8 cellular contexts compared by ENCODE assay signal in the genomic region with DNA sequence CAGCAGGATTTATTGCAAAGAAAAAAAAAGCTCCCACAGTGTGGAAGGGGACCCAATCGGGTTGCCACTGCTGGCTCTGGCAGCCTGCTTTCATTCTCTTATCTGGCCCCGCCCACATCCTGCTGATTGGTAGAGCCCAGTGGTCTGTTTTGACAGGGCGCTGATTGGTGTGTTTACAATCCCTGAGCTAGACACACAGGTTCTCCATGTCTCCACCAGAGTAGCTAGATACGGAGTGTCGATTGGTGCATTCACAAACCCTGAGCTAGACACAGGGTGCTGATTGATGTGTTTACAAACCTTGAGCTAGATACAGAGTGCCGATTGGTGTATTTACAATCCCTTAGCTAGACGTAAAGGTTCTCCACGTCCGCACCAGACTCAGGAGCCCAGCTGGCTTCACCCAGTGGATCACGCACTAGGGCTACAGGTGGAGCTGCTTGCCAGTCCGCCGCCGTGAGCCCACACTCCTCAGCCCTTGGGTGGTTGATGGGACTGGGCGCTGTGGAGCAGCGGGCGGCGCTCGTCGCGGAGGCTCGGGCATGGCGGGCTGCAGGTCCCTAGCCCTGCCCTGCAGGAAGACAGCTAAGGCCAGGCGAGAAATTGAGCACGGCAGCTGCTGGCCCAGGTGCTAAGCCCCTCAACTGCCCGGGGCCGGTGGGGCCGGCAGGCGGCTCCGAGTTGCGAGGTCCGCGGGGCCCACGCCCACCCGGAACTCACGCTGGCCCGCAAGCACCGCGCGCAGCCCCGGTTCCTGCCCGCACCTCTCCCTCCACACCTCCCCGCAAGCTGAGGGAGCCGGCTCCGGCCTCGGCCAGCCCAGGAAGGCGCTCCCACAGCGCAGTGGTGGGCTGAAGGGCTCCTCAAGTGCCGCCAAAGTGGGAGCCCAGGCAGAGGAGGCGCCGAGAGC. TPM values are rescaled to one million over a fixed set of nuclear protein-coding genes. Genes with fewer than 3 reads are reported as not detected.
DNase-seq lines count a peak whose midpoint lies in the region; ATAC-seq, FAIRE-seq and TF ChIP-seq lines count a peak whose summit lies in the region.
"Not testable (repeated sequence)": the region's sequence is repeated elsewhere in the genome, so short reads cannot be mapped to it uniquely, and the experiment has no call there.

No MANE protein-coding gene starts in this region.

- H3K9me3 ChIP-seq in CD4-positive, CD25-positive, alpha-beta regulatory T cell (ENCODE audit: control insufficient read depth in 2 of 2, low read length in 2 of 2); IMR-90 (ENCODE audit: control insufficient read depth, insufficient read depth, low read length); PC-3 (ENCODE audit: low read length); pancreas: not testable (repeated sequence)

- not testable (repeated sequence) for TF ChIP-seq RAD21 in IMR-90 (IDR thresholded peaks at IDR 0.05; ENCODE audit: low read length)

- POLR2A ChIA-PET in IMR-90 (lab: Charles Lee; ENCODE audit: unreplicated experiment); PC-3 (lab: Charles Lee; ENCODE audit: unreplicated experiment): not testable (repeated sequence)

- CTCF ChIA-PET in IMR-90 (lab: Yijun Ruan, JAX) = interaction anchor here (0.7 to 1.4 kb wide), 2 partner anchors 13 to 59 kb away, joined by 4 to 5 read pairs; no protein-coding TSS in a partner anchor
- CTCF ChIA-PET in PC-3 (lab: Charles Lee) = interaction anchor here (0.7 kb wide), 1 partner anchor 105 kb away, joined by 3 read pairs; no protein-coding TSS in a partner anchor

- not testable (repeated sequence) for H3K9me2 ChIP-seq in PC-3 (replicated peaks; ENCODE audit: low read length)

- not testable (repeated sequence) for H3F3A ChIP-seq in PC-3 (ENCODE audit: low read length, unreplicated experiment)

- peak overlapping the region; percentile 93; the same call in 1 of the 2 replicates for H2BK120ac ChIP-seq in IMR-90 (ENCODE audit: low read depth, low read length)

- peak overlapping the region; percentile 93 for H4K5ac ChIP-seq in IMR-90 (ENCODE audit: low read depth, low read length)

- H3K4me1 Mint-ChIP-seq in CD4-positive, CD25-positive, alpha-beta regulatory T cell = peaks cover 20 to 76% (median 48%) of the 10 kb centered on the region in 4 donors

- H2BK20ac ChIP-seq in IMR-90 (ENCODE audit: low read depth, low read length) = peak overlapping the region; percentile 83; the same call in 1 of the 2 replicates

- H2BK15ac ChIP-seq in IMR-90 (ENCODE audit: low read depth, low read length) = peak overlapping the region; percentile 48; the same call in 1 of the 3 replicates

- not testable (repeated sequence) for H3K27me3 ChIP-seq in CD4-positive, CD25-positive, alpha-beta regulatory T cell (ENCODE audit: control insufficient read depth, insufficient read depth, low read length); IMR-90 (ENCODE audit: control insufficient read depth, insufficient read depth, low read length); PC-3 (ENCODE audit: low read length); brain microvascular endothelial cell (replicated peaks); pancreas

- not testable (repeated sequence) for H2AK9ac ChIP-seq in IMR-90 (replicated peaks; ENCODE audit: low read depth, low read length, poor library complexity)

- H3K14ac ChIP-seq in IMR-90 (replicated peaks; ENCODE audit: low read depth, low read length) = peak overlapping the region; percentile 96; the same call in 1 of the 2 replicates

- not testable (repeated sequence) for TF ChIP-seq POLR2A in IMR-90 (IDR thresholded peaks at IDR 0.05; ENCODE audit: low read depth, low read length)

- FAIRE-seq in pancreas (lab: Jason Lieb, UNC) = not testable (repeated sequence)

- H3K9me3 Mint-ChIP-seq in CD4-positive, CD25-positive, alpha-beta regulatory T cell = not testable (repeated sequence)

- H3K27ac ChIP-seq in CD4-positive, CD25-positive, alpha-beta regulatory T cell (ENCODE audit: insufficient read depth, low read length, poor library complexity, severe bottlenecking) = peak overlapping the region; percentile 78
- peak overlapping the region; percentile 62 for H3K27ac ChIP-seq in IMR-90 (ENCODE audit: insufficient read depth, low read length)
- peak overlapping the region; percentile 73 for H3K27ac ChIP-seq in PC-3 (ENCODE audit: low read length)
- H3K27ac ChIP-seq in brain microvascular endothelial cell = peak overlapping the region; percentile 58
- peak overlapping the region; percentile 84 to 98 (median 92) for H3K27ac ChIP-seq in pancreas

- not testable (repeated sequence) for H3K27me3 Mint-ChIP-seq in CD4-positive, CD25-positive, alpha-beta regulatory T cell

- in situ Hi-C loops in IMR-90 (cut with MboI; ENCODE audit: low sequenced_read_pairs) = loop anchor here (25.0 kb wide), 1 partner anchor 2010 kb away; no protein-coding TSS in a partner anchor
- in situ Hi-C loops in brain microvascular endothelial cell (cut with HindIII; ENCODE audit: low pct_ligation_motif_present, low sequenced_read_pairs) = not testable (repeated sequence)

- peak overlapping the region; percentile 86 to 95 (median 94) for H3K27ac Mint-ChIP-seq in CD4-positive, CD25-positive, alpha-beta regulatory T cell

- peak overlapping the region; percentile 84; the same call in 1 of the 2 replicates for H3K23ac ChIP-seq in IMR-90 (ENCODE audit: low read depth, low read length)

- not testable (repeated sequence) for ATAC-seq in CD4-positive, CD25-positive, alpha-beta regulatory T cell (ENCODE audit: low read depth in 2 of 2); PC-3
- peak; percentile 1 for ATAC-seq in IMR-90 (ENCODE audit: low read depth)
- ATAC-seq in left cardiac atrium = peak in 1 of 2 donors; percentile 1
- peak in 3 of 4 donors; percentile 7 to 23 (median 10) for ATAC-seq in pancreas

- H3K36me3 Mint-ChIP-seq in CD4-positive, CD25-positive, alpha-beta regulatory T cell = not testable (repeated sequence)

- peak overlapping the region; percentile 96 for H3K18ac ChIP-seq in IMR-90 (ENCODE audit: low read depth, low read length)

- dilution Hi-C loops in IMR-90 (cut with HindIII; ENCODE audit: low sequenced_read_pairs, unreplicated experiment) = not testable (repeated sequence)

- H3K79me2 ChIP-seq in PC-3 (ENCODE audit: low read length) = peaks cover 20% of the 10 kb centered on the region

- peaks cover 0 to 18% of the 10 kb centered on the region in 2 experiments; a peak in 2 of 4 replicates for H3K79me1 ChIP-seq in IMR-90 (ENCODE audit: low read depth in 1 of 2, low read length in 2 of 2)

- intact Hi-C loops in IMR-90 (cut with micrococcal nuclease); PC-3 (cut with micrococcal nuclease); pancreas (cut with DNase I): not testable (repeated sequence)
- intact Hi-C loops in left cardiac atrium (cut with DNase I) = loop anchor here in 1 of 2 donors (5.0 kb wide), 1 partner anchor 225 kb away; no protein-coding TSS in a partner anchor

- H3K36me3 ChIP-seq in CD4-positive, CD25-positive, alpha-beta regulatory T cell (ENCODE audit: control insufficient read depth, insufficient read depth, low read length); IMR-90 (ENCODE audit: control insufficient read depth, insufficient read depth, low read length); PC-3 (ENCODE audit: low read depth, low read length); brain microvascular endothelial cell (replicated peaks); pancreas: not testable (repeated sequence)

- DNase-seq in CD4-positive, CD25-positive, alpha-beta regulatory T cell = peak; percentile 72 to 77 (median 74)
- not testable (repeated sequence) for DNase-seq in IMR-90
- DNase-seq in PC-3 = peak; percentile 30
- DNase-seq in activated CD8-positive, alpha-beta memory T cell treated with anti-CD3 and anti-CD28 coated beads for 24 hours = peak; percentile 82
- peak; percentile 57 for DNase-seq in brain microvascular endothelial cell
- DNase-seq in left cardiac atrium = peak; percentile 80
- peak; percentile 64 to 89 (median 82) for DNase-seq in pancreas
- peak; percentile 30 to 37 for DNase-seq in stimulated activated CD8-positive, alpha-beta memory T cell treated with anti-CD3 and anti-CD28 coated beads, Interleukin-7, amount 100 ng/mL, for 1 hour (ENCODE audit: low read depth in 2 of 2)

- not testable (repeated sequence) for TF ChIP-seq CTCF in IMR-90 (conservative IDR thresholded peaks at IDR 0.05; ENCODE audit: low read depth, low read length); PC-3 (conservative IDR thresholded peaks at IDR 0.05; ENCODE audit: low read depth, low read length); brain microvascular endothelial cell (IDR thresholded peaks at IDR 0.05; ENCODE audit: low read depth, low read length, missing control alignments); pancreas (IDR thresholded peaks at IDR 0.05)

- H3K4me3 ChIP-seq in CD4-positive, CD25-positive, alpha-beta regulatory T cell (ENCODE audit: low read depth, low read length) = peak overlapping the region; percentile 73
- H3K4me3 ChIP-seq in IMR-90 (ENCODE audit: insufficient read depth, low read depth, low read length) (peak overlapping the region; percentile 35), PC-3 (ENCODE audit: low read length) (peak overlapping the region; percentile 53), brain microvascular endothelial cell (ENCODE audit: low read depth, low read length) (peak overlapping the region; percentile 49), pancreas (peak overlapping the region; percentile 42 to 56 (median 50))

- BruUV-seq in IMR-90 (replicated peaks; lab: Mats Ljungman, UMichigan); PC-3 (replicated peaks; lab: Mats Ljungman, UMichigan): not testable (repeated sequence)

- peaks cover 41% of the 10 kb centered on the region for H3K4me1 ChIP-seq in CD4-positive, CD25-positive, alpha-beta regulatory T cell (ENCODE audit: control insufficient read depth, insufficient read depth, low read length, poor library complexity, severe bottlenecking)
- H3K4me1 ChIP-seq in IMR-90 (ENCODE audit: control insufficient read depth, insufficient read depth, low read length); pancreas: not testable (repeated sequence)
- peaks cover 37% of the 10 kb centered on the region for H3K4me1 ChIP-seq in PC-3 (ENCODE audit: insufficient read depth, low read length)

- H4K20me1 ChIP-seq in IMR-90 (ENCODE audit: insufficient read depth, low read length) = peaks cover 15% of the 10 kb centered on the region
- not testable (repeated sequence) for H4K20me1 ChIP-seq in PC-3 (ENCODE audit: low read length)

- peak overlapping the region; percentile 80 for H4K91ac ChIP-seq in IMR-90 (ENCODE audit: insufficient read depth, low read depth, low read length)

- H3K56ac ChIP-seq in IMR-90 (ENCODE audit: extremely low read depth, insufficient read depth, low read length) = peak overlapping the region; percentile 82; the same call in 1 of the 2 replicates

- peak overlapping the region; percentile 43 for H2AK5ac ChIP-seq in IMR-90 (ENCODE audit: low read depth, low read length)

- H3K4me3 Mint-ChIP-seq in CD4-positive, CD25-positive, alpha-beta regulatory T cell = peak overlapping the region; percentile 85 to 97 (median 92)

- 36% methylated on average over 10 of the region's 50 CpGs; no CpG with 5 or more reads in 1 of the 2 experiments for WGBS in IMR-90 (ENCODE audit: extremely low coverage in 2 of 2, insufficient read length in 1 of 2), 2 experiments
- WGBS in pancreas, 2 donors = 11 to 15% methylated on average over 50 of the region's 50 CpGs

- peak overlapping the region; percentile 73 for H2BK5ac ChIP-seq in IMR-90 (ENCODE audit: low read depth, low read length, poor library complexity, severe bottlenecking)

- H3K9me1 ChIP-seq in IMR-90 (ENCODE audit: insufficient read depth, low read length) = not testable (repeated sequence)

- H3K9ac ChIP-seq in IMR-90 (ENCODE audit: low read depth, low read length) (peak overlapping the region; percentile 64), PC-3 (ENCODE audit: low read length) (peak overlapping the region; percentile 64)

- peak overlapping the region; percentile 83 for H3K4ac ChIP-seq in IMR-90 (ENCODE audit: low read depth, low read length)

- H3K4me2 ChIP-seq in IMR-90 (ENCODE audit: low read depth, low read length) = peak overlapping the region; percentile 95
- peak overlapping the region; percentile 74 for H3K4me2 ChIP-seq in PC-3 (ENCODE audit: low read length)

- H2AFZ ChIP-seq in IMR-90 (replicated peaks; ENCODE audit: low read length, poor library complexity) (peak overlapping the region; percentile 82), PC-3 (ENCODE audit: low read length) (peak overlapping the region; percentile 72)

- peak overlapping the region; percentile 54 to 83; a peak in 3 of 4 replicates for H4K8ac ChIP-seq in IMR-90 (ENCODE audit: low read depth in 2 of 2, low read length in 2 of 2)

RNA-seq across cellular contexts. Expression of gene CCT8, which starts 3.5 kb away (rescaled TPM):
- 94.6 TPM for total RNA-seq in CD4-positive, CD25-positive, alpha-beta regulatory T cell
- 100 to 1,000 TPM; 134 to 165 (median 143) TPM for polyA plus RNA-seq in CD4-positive, CD25-positive, alpha-beta regulatory T cell
- 192 and 286 TPM in 2 replicates for total RNA-seq in IMR-90 (2012; rRNA removed)
- 147 and 172 TPM in 2 replicates for polyA plus RNA-seq in IMR-90 (2012; rRNA removed)
- 19.9 and 42.9 TPM in 2 replicates for polyA plus RNA-seq in IMR-90 (2012; cell fraction: cytosol; rRNA removed)
- 9.3 and 70.2 TPM in 2 replicates for polyA plus RNA-seq in IMR-90 (2012; cell fraction: nucleus; rRNA removed; ENCODE audit: low replicate concordance)
- total RNA-seq in PC-3 (2014; rRNA removed) = 228 and 244 TPM in 2 replicates
- total RNA-seq in left cardiac atrium = 100 to 1,000 TPM in 1 of 2 donors, 10 to 100 TPM in 1; 97.5 to 117 TPM
- 10 to 100 TPM; 57.8 to 92.3 (median 63.0) TPM for total RNA-seq in pancreas
- 10 to 100 TPM; 62.6 to 85.3 TPM for polyA plus RNA-seq in pancreas

RNA-seq across cellular contexts. Expression of gene USP16, which starts 52.5 kb away (rescaled TPM):
- total RNA-seq in CD4-positive, CD25-positive, alpha-beta regulatory T cell = 72.8 TPM
- 10 to 100 TPM; 22.6 to 37.6 (median 29.7) TPM for polyA plus RNA-seq in CD4-positive, CD25-positive, alpha-beta regulatory T cell
- total RNA-seq in IMR-90 (2012; rRNA removed) = 28.7 and 47.8 TPM in 2 replicates
- 13.4 and 15.5 TPM in 2 replicates for polyA plus RNA-seq in IMR-90 (2012; rRNA removed)
- polyA plus RNA-seq in IMR-90 (2012; cell fraction: cytosol; rRNA removed) = 1.2 and 1.9 TPM in 2 replicates
- polyA plus RNA-seq in IMR-90 (2012; cell fraction: nucleus; rRNA removed; ENCODE audit: low replicate concordance) = 2.0 and 22.2 TPM in 2 replicates
- total RNA-seq in PC-3 (2014; rRNA removed) = 21.2 and 24.1 TPM in 2 replicates
- total RNA-seq in left cardiac atrium = 10 to 100 TPM; 29.0 to 35.6 TPM
- 10 to 100 TPM; 17.6 to 27.3 (median 20.1) TPM for total RNA-seq in pancreas
- polyA plus RNA-seq in pancreas = 10 to 100 TPM; 13.8 to 25.6 TPM

RNA-seq across cellular contexts. Expression of gene MAP3K7CL, which starts 53.5 kb away (rescaled TPM):
- 24.6 TPM for total RNA-seq in CD4-positive, CD25-positive, alpha-beta regulatory T cell
- polyA plus RNA-seq in CD4-positive, CD25-positive, alpha-beta regulatory T cell = 1 to 10 TPM; 5.4 to 9.2 (median 6.2) TPM
- total RNA-seq in IMR-90 (2012; rRNA removed) = 21.0 and 25.3 TPM in 2 replicates
- 21.8 and 22.3 TPM in 2 replicates for polyA plus RNA-seq in IMR-90 (2012; rRNA removed)
- polyA plus RNA-seq in IMR-90 (2012; cell fraction: cytosol; rRNA removed) = 10.0 and 17.0 TPM in 2 replicates
- polyA plus RNA-seq in IMR-90 (2012; cell fraction: nucleus; rRNA removed; ENCODE audit: low replicate concordance) = 7.6 and 12.0 TPM in 2 replicates
- total RNA-seq in PC-3 (2014; rRNA removed) = 0.46 and 1.3 TPM in 2 replicates
- 1 to 10 TPM; 2.3 to 5.4 TPM for total RNA-seq in left cardiac atrium
- total RNA-seq in pancreas = 1 to 10 TPM; 2.0 to 4.3 (median 2.8) TPM
- 1 to 10 TPM; 4.0 to 7.3 TPM for polyA plus RNA-seq in pancreas

RNA-seq across cellular contexts. Expression of gene RWDD2B, which starts 57.8 kb away (rescaled TPM):
- total RNA-seq in CD4-positive, CD25-positive, alpha-beta regulatory T cell = 3.7 TPM
- polyA plus RNA-seq in CD4-positive, CD25-positive, alpha-beta regulatory T cell = 10 to 100 TPM in 3 of 4 donors, 1 to 10 TPM in 1; 8.1 to 13.6 (median 12.0) TPM
- 21.5 and 28.1 TPM in 2 replicates for total RNA-seq in IMR-90 (2012; rRNA removed)
- 15.1 and 19.6 TPM in 2 replicates for polyA plus RNA-seq in IMR-90 (2012; rRNA removed)
- polyA plus RNA-seq in IMR-90 (2012; cell fraction: cytosol; rRNA removed) = 5.3 and 5.6 TPM in 2 replicates
- polyA plus RNA-seq in IMR-90 (2012; cell fraction: nucleus; rRNA removed; ENCODE audit: low replicate concordance) = 1.9 and 7.8 TPM in 2 replicates
- 10.3 and 20.2 TPM in 2 replicates for total RNA-seq in PC-3 (2014; rRNA removed)
- 10 to 100 TPM; 13.7 to 14.3 TPM for total RNA-seq in left cardiac atrium
- 10 to 100 TPM in 5 of 6 donors, 1 to 10 TPM in 1; 8.7 to 15.9 (median 11.5) TPM for total RNA-seq in pancreas
- polyA plus RNA-seq in pancreas = 10 to 100 TPM in 1 of 2 donors, 1 to 10 TPM in 1; 8.2 to 10.9 TPM
